Comparison of ENCODE assay signal across 10 cellular contexts in genomic region chr1:53110370-53111072, GRCh38. TPM values are rescaled to one million over a fixed set of nuclear protein-coding genes. Genes with fewer than 3 reads are reported as not detected.
DNase-seq lines count a peak whose midpoint lies in the region; ATAC-seq, FAIRE-seq and TF ChIP-seq lines count a peak whose summit lies in the region.
"Had no signal": no experiment of that assay in that cellular context is flagged by ENCODE, and none has a peak within 500 bp of the region (broad histone marks: within the 10 kb centered on the region; RNA-seq: fewer than 3 reads in every experiment).

No MANE protein-coding gene starts in this region.

- H3K4me1 ChIP-seq in upper lobe of left lung: peaks cover 13 to 29% (median 21%) of the 10 kb centered on the region in 4 donors

- CTCF ChIA-PET in GM10248 (lab: Yijun Ruan, JAX): no interaction called here

- no peak for TF ChIP-seq CTCF in upper lobe of left lung (IDR thresholded peaks at IDR 0.05)
- TF ChIP-seq CTCF in GM10248 (IDR thresholded peaks at IDR 0.05; ENCODE audit: control extremely low read depth, extremely low read depth, low read depth, missing control alignments): no peak

- DNase-seq in activated T-cell treated with anti-CD3 and anti-CD28 coated beads for 48 hours (ENCODE audit: low read depth): peak; percentile 45
- DNase-seq in activated T-cell treated with anti-CD3 and anti-CD28 coated beads for 4 hours: no peak
- DNase-seq in activated T-cell treated with anti-CD3 and anti-CD28 coated beads, Interleukin-2, amount 50 U/mL, for 4 hours: no peak
- peak; percentile 3 for DNase-seq in medulla oblongata (ENCODE audit: extremely low spot score)
- DNase-seq in upper lobe of left lung: peak; percentile 70 to 76
- DNase-seq in GM19239 (ENCODE audit: insufficient read length, low spot score): no peak
- no peak for DNase-seq in GM10248 (ENCODE audit: extremely low spot score)
- no peak for DNase-seq in KG1 (lab: John Stamatoyannopoulos, UW)

- 55 to 67% methylated on average over 18 of the region's 18 CpGs for WGBS in upper lobe of left lung, 2 donors

- no peak for FAIRE-seq in GM19239 (lab: Jason Lieb, UNC)
- FAIRE-seq: endometrium had no signal

- H3K27me3 Mint-ChIP-seq in activated T-cell treated with anti-CD3 and anti-CD28 coated beads, Interleukin-2, amount 50 U/mL, for 4 hours (ENCODE audit: low read depth): peaks cover 6% of the 10 kb centered on the region

- no peaks in the 10 kb centered on the region for H3K36me3 Mint-ChIP-seq in activated T-cell treated with anti-CD3 and anti-CD28 coated beads, Interleukin-2, amount 50 U/mL, for 4 hours (ENCODE audit: insufficient read depth)

- H3K4me3 ChIP-seq in upper lobe of left lung: no peak overlapping the region

- H3K36me3 ChIP-seq in upper lobe of left lung: no peaks in the 10 kb centered on the region

- POLR2A ChIA-PET in GM10248 (lab: Yijun Ruan, JAX): no interaction called here

- H3K27me3 ChIP-seq in upper lobe of left lung: no peaks in the 10 kb centered on the region

- H3K9me3 Mint-ChIP-seq in activated T-cell treated with anti-CD3 and anti-CD28 coated beads, Interleukin-2, amount 50 U/mL, for 4 hours: peaks cover 3% of the 10 kb centered on the region

- peak; percentile 74 to 76 for ATAC-seq in activated T-cell treated with anti-CD3 and anti-CD28 coated beads, Interleukin-2, amount 50 U/mL, for 4 hours
- ATAC-seq in upper lobe of left lung (ENCODE audit: low FRiP score in 2 of 2): peak; percentile 51 to 52

- peak in 1 of 4 donors; percentile 40 for TF ChIP-seq POLR2A in upper lobe of left lung (IDR thresholded peaks at IDR 0.05)

- H3K27ac ChIP-seq in upper lobe of left lung: peak overlapping the region in 3 of 4 donors; percentile 23 to 67 (median 54)
- H3K27ac ChIP-seq: C4-2B had no signal

- TF ChIP-seq EP300 in upper lobe of left lung (IDR thresholded peaks at IDR 0.05): no peak

- no peaks in the 10 kb centered on the region for H3K9me3 ChIP-seq in upper lobe of left lung

- H3K4me1 Mint-ChIP-seq in activated T-cell treated with anti-CD3 and anti-CD28 coated beads, Interleukin-2, amount 50 U/mL, for 4 hours (ENCODE audit: low read depth): peaks cover 11% of the 10 kb centered on the region

- H3K4me3 Mint-ChIP-seq in activated T-cell treated with anti-CD3 and anti-CD28 coated beads, Interleukin-2, amount 50 U/mL, for 4 hours: no peak overlapping the region

RNA-seq across cellular contexts. Expression of gene SLC1A7, which starts 31.9 kb away (rescaled TPM):
- not detected for total RNA-seq in activated T-cell treated with anti-CD3 and anti-CD28 coated beads, Interleukin-2, amount 50 U/mL, for 4 hours
- 1 to 10 TPM in 2 of 6 donors, under 1 TPM in 2, not detected in 2; 0.37 to 1.3 (median 0.77) TPM for total RNA-seq in upper lobe of left lung

RNA-seq across cellular contexts. Expression of gene PODN, which starts 48.5 kb away (rescaled TPM):
- total RNA-seq in activated T-cell treated with anti-CD3 and anti-CD28 coated beads, Interleukin-2, amount 50 U/mL, for 4 hours: under 1 TPM in 2 of 3 donors, not detected in 1; 0.11 to 0.23 TPM
- 10 to 100 TPM; 15.2 to 87.1 (median 53.1) TPM for total RNA-seq in upper lobe of left lung

Comparison
In these comparisons a context has a peak if more than half of its experiments do, and no peak if none do; other contexts are left out.
1. DNase-seq: peak in activated T-cell treated with anti-CD3 and anti-CD28 coated beads for 48 hours (single experiment), medulla oblongata (single experiment) and upper lobe of left lung (2 of 2); none in activated T-cell treated with anti-CD3 and anti-CD28 coated beads for 4 hours (single experiment), activated T-cell treated with anti-CD3 and anti-CD28 coated beads, Interleukin-2, amount 50 U/mL, for 4 hours (single experiment), GM19239 (single experiment), GM10248 (single experiment) and KG1 (single experiment).
2. RNA of gene PODN, which starts 48.5 kb away (total RNA-seq): 15.2 to 87.1 TPM in upper lobe of left lung; 0.11 to 0.23 TPM in activated T-cell treated with anti-CD3 and anti-CD28 coated beads, Interleukin-2, amount 50 U/mL, for 4 hours; every median in the first group is over 10 times any median in the second.